Comparison of ENCODE assay signal across 1 cellular context in the genomic region with DNA sequence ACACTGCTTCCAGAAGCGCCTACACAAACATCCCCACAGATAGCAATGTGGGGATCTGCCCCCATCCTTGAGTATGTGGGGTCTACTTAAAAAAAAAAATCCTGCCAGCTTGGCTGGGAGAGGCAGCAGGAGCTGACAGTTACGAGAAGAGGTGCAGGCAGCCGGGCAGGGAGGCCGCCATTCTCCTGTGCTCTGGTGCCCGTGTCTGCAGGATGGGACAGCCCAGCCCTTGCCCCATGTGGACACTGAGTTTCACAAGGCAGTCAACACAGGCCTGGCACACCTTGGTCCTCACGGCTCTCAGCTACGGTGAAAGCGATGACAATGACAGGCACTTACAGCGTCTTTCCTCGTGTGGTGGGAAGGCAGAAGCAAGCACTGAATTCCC.
TF ChIP-seq lines count a peak whose summit lies in the region.

No MANE protein-coding gene starts in this region.

TF ChIP-seq in WTC11, 78 proteins besides CTCF, POLR2A, EP300 and RAD21 (continued from another document):
- TF ChIP-seq, protein P1, sequence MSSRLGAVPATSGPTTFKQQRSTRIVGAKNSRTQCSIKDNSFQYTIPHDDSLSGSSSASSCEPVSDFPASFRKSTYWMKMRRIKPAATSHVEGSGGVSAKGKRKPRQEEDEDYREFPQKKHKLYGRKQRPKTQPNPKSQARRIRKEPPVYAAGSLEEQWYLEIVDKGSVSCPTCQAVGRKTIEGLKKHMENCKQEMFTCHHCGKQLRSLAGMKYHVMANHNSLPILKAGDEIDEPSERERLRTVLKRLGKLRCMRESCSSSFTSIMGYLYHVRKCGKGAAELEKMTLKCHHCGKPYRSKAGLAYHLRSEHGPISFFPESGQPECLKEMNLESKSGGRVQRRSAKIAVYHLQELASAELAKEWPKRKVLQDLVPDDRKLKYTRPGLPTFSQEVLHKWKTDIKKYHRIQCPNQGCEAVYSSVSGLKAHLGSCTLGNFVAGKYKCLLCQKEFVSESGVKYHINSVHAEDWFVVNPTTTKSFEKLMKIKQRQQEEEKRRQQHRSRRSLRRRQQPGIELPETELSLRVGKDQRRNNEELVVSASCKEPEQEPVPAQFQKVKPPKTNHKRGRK (CRISPR knock-in tag; IDR thresholded peaks at IDR 0.05; ENCODE audit: borderline replicate concordance) = no peak
- TF ChIP-seq SMAD4 (CRISPR knock-in tag; IDR thresholded peaks at IDR 0.05) (no peak), AFF4 (CRISPR knock-in tag; IDR thresholded peaks at IDR 0.05; ENCODE audit: borderline replicate concordance) (no peak), SP1 (CRISPR knock-in tag; conservative IDR thresholded peaks at IDR 0.05) (no peak), USF1 (CRISPR knock-in tag; IDR thresholded peaks at IDR 0.05) (no peak), CREM (CRISPR knock-in tag; IDR thresholded peaks at IDR 0.05) (no peak), ZBTB21 (CRISPR knock-in tag; IDR thresholded peaks at IDR 0.05; ENCODE audit: borderline replicate concordance) (no peak), PRRX2 (CRISPR knock-in tag; IDR thresholded peaks at IDR 0.05) (no peak), E2F1 (CRISPR knock-in tag; IDR thresholded peaks at IDR 0.05) (no peak), ZNF138 (CRISPR knock-in tag; conservative IDR thresholded peaks at IDR 0.05) (no peak)
- TF ChIP-seq, protein P2, sequence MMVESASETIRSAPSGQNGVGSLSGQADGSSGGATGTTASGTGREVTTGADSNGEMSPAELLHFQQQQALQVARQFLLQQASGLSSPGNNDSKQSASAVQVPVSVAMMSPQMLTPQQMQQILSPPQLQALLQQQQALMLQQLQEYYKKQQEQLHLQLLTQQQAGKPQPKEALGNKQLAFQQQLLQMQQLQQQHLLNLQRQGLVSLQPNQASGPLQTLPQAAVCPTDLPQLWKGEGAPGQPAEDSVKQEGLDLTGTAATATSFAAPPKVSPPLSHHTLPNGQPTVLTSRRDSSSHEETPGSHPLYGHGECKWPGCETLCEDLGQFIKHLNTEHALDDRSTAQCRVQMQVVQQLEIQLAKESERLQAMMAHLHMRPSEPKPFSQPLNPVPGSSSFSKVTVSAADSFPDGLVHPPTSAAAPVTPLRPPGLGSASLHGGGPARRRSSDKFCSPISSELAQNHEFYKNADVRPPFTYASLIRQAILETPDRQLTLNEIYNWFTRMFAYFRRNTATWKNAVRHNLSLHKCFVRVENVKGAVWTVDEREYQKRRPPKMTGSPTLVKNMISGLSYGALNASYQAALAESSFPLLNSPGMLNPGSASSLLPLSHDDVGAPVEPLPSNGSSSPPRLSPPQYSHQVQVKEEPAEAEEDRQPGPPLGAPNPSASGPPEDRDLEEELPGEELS (CRISPR knock-in tag; IDR thresholded peaks at IDR 0.05) = no peak
- TF ChIP-seq, protein P3, sequence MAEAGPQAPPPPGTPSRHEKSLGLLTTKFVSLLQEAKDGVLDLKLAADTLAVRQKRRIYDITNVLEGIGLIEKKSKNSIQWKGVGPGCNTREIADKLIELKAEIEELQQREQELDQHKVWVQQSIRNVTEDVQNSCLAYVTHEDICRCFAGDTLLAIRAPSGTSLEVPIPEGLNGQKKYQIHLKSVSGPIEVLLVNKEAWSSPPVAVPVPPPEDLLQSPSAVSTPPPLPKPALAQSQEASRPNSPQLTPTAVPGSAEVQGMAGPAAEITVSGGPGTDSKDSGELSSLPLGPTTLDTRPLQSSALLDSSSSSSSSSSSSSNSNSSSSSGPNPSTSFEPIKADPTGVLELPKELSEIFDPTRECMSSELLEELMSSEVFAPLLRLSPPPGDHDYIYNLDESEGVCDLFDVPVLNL (CRISPR knock-in tag; IDR thresholded peaks at IDR 0.05; ENCODE audit: borderline replicate concordance, low read depth) = no peak
- TF ChIP-seq, protein P4, sequence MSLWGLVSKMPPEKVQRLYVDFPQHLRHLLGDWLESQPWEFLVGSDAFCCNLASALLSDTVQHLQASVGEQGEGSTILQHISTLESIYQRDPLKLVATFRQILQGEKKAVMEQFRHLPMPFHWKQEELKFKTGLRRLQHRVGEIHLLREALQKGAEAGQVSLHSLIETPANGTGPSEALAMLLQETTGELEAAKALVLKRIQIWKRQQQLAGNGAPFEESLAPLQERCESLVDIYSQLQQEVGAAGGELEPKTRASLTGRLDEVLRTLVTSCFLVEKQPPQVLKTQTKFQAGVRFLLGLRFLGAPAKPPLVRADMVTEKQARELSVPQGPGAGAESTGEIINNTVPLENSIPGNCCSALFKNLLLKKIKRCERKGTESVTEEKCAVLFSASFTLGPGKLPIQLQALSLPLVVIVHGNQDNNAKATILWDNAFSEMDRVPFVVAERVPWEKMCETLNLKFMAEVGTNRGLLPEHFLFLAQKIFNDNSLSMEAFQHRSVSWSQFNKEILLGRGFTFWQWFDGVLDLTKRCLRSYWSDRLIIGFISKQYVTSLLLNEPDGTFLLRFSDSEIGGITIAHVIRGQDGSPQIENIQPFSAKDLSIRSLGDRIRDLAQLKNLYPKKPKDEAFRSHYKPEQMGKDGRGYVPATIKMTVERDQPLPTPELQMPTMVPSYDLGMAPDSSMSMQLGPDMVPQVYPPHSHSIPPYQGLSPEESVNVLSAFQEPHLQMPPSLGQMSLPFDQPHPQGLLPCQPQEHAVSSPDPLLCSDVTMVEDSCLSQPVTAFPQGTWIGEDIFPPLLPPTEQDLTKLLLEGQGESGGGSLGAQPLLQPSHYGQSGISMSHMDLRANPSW (CRISPR knock-in tag; conservative IDR thresholded peaks at IDR 0.05; ENCODE audit: low read depth) = no peak
